In the genomic region with DNA sequence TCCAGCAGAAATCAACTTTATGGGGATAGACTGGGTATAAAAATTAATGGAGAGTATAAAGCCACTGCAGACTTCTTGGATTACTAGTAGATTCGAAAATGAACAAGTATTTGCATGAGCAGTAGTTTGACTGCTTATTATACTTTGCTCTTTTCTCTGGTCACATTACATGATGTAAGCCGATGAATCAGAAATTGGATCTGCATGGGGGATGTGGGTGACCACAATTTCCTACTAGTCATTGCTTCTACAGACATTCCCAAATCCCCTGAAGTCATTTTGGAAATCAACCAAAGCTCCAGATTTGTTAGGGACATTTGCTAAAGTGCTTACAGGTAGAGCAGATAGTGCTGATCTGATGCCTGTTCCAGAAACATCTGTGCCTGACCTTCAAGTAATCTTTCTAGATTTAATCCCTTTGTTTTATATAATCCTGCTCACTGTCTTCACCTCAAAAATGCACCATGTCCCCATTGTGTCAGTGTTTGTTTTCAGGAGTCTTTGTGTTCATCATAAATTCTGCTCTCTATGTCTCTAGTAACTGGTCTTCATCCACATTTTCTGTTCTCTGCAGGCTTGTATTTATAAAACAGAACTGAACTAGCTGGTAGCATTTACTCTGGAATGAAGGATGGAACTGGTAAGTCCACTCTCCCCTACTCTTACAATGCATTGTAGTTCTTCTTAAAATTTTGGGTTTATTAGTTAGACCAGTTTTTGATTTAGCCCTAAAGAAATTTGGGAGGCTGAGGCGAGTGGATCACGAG, we compare ENCODE assay signal across 1 cellular context.
TF ChIP-seq lines count a peak whose summit lies in the region.

No MANE protein-coding gene starts in this region.

TF ChIP-seq in GM23338, 12 proteins besides CTCF, POLR2A, EP300 and RAD21 (continued from another document):
- TF ChIP-seq, protein P1, sequence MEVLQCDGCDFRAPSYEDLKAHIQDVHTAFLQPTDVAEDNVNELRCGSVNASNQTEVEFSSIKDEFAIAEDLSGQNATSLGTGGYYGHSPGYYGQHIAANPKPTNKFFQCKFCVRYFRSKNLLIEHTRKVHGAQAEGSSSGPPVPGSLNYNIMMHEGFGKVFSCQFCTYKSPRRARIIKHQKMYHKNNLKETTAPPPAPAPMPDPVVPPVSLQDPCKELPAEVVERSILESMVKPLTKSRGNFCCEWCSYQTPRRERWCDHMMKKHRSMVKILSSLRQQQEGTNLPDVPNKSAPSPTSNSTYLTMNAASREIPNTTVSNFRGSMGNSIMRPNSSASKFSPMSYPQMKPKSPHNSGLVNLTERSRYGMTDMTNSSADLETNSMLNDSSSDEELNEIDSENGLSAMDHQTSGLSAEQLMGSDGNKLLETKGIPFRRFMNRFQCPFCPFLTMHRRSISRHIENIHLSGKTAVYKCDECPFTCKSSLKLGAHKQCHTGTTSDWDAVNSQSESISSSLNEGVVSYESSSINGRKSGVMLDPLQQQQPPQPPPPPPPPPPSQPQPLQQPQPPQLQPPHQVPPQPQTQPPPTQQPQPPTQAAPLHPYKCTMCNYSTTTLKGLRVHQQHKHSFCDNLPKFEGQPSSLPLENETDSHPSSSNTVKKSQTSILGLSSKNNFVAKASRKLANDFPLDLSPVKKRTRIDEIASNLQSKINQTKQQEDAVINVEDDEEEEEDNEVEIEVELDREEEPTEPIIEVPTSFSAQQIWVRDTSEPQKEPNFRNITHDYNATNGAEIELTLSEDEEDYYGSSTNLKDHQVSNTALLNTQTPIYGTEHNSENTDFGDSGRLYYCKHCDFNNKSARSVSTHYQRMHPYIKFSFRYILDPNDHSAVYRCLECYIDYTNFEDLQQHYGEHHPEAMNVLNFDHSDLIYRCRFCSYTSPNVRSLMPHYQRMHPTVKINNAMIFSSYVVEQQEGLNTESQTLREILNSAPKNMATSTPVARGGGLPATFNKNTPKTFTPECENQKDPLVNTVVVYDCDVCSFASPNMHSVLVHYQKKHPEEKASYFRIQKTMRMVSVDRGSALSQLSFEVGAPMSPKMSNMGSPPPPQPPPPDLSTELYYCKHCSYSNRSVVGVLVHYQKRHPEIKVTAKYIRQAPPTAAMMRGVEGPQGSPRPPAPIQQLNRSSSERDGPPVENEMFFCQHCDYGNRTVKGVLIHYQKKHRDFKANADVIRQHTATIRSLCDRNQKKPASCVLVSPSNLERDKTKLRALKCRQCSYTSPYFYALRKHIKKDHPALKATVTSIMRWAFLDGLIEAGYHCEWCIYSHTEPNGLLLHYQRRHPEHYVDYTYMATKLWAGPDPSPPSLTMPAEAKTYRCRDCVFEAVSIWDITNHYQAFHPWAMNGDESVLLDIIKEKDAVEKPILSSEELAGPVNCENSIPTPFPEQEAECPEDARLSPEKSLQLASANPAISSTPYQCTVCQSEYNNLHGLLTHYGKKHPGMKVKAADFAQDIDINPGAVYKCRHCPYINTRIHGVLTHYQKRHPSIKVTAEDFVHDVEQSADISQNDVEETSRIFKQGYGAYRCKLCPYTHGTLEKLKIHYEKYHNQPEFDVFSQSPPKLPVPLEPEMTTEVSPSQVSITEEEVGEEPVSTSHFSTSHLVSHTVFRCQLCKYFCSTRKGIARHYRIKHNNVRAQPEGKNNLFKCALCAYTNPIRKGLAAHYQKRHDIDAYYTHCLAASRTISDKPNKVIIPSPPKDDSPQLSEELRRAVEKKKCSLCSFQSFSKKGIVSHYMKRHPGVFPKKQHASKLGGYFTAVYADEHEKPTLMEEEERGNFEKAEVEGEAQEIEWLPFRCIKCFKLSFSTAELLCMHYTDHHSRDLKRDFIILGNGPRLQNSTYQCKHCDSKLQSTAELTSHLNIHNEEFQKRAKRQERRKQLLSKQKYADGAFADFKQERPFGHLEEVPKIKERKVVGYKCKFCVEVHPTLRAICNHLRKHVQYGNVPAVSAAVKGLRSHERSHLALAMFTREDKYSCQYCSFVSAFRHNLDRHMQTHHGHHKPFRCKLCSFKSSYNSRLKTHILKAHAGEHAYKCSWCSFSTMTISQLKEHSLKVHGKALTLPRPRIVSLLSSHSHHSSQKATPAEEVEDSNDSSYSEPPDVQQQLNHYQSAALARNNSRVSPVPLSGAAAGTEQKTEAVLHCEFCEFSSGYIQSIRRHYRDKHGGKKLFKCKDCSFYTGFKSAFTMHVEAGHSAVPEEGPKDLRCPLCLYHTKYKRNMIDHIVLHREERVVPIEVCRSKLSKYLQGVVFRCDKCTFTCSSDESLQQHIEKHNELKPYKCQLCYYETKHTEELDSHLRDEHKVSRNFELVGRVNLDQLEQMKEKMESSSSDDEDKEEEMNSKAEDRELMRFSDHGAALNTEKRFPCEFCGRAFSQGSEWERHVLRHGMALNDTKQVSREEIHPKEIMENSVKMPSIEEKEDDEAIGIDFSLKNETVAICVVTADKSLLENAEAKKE (CRISPR knock-in tag; IDR thresholded peaks at IDR 0.05), result no peak
- TF ChIP-seq, protein P2, sequence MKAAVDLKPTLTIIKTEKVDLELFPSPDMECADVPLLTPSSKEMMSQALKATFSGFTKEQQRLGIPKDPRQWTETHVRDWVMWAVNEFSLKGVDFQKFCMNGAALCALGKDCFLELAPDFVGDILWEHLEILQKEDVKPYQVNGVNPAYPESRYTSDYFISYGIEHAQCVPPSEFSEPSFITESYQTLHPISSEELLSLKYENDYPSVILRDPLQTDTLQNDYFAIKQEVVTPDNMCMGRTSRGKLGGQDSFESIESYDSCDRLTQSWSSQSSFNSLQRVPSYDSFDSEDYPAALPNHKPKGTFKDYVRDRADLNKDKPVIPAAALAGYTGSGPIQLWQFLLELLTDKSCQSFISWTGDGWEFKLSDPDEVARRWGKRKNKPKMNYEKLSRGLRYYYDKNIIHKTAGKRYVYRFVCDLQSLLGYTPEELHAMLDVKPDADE (IDR thresholded peaks at IDR 0.05), result no peak
- TF ChIP-seq, protein P3, sequence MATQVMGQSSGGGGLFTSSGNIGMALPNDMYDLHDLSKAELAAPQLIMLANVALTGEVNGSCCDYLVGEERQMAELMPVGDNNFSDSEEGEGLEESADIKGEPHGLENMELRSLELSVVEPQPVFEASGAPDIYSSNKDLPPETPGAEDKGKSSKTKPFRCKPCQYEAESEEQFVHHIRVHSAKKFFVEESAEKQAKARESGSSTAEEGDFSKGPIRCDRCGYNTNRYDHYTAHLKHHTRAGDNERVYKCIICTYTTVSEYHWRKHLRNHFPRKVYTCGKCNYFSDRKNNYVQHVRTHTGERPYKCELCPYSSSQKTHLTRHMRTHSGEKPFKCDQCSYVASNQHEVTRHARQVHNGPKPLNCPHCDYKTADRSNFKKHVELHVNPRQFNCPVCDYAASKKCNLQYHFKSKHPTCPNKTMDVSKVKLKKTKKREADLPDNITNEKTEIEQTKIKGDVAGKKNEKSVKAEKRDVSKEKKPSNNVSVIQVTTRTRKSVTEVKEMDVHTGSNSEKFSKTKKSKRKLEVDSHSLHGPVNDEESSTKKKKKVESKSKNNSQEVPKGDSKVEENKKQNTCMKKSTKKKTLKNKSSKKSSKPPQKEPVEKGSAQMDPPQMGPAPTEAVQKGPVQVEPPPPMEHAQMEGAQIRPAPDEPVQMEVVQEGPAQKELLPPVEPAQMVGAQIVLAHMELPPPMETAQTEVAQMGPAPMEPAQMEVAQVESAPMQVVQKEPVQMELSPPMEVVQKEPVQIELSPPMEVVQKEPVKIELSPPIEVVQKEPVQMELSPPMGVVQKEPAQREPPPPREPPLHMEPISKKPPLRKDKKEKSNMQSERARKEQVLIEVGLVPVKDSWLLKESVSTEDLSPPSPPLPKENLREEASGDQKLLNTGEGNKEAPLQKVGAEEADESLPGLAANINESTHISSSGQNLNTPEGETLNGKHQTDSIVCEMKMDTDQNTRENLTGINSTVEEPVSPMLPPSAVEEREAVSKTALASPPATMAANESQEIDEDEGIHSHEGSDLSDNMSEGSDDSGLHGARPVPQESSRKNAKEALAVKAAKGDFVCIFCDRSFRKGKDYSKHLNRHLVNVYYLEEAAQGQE (IDR thresholded peaks at IDR 0.05; ENCODE audit: unreplicated experiment), result no peak
- TF ChIP-seq NANOG (IDR thresholded peaks at IDR 0.05; ENCODE audit: borderline replicate concordance), result no peak
- no peak for TF ChIP-seq JUNB (IDR thresholded peaks at IDR 0.05; ENCODE audit: unreplicated experiment)
- no peak for TF ChIP-seq ZNF331 (CRISPR knock-in tag; IDR thresholded peaks at IDR 0.05; ENCODE audit: low read depth)
- no peak for TF ChIP-seq ZNF114 (CRISPR knock-in tag; IDR thresholded peaks at IDR 0.05)
- no peak for TF ChIP-seq EZH2 (IDR thresholded peaks at IDR 0.05; ENCODE audit: low read depth, unreplicated experiment)
- TF ChIP-seq CREB1 (CRISPR knock-in tag; IDR thresholded peaks at IDR 0.05; ENCODE audit: low read depth), result no peak
TF ChIP-seq in GM23338: peak in this region for 0.
